In genomic region chr12:48615681-48616080, GRCh38 we compare ENCODE assay signal across 18 cellular contexts. TPM values are rescaled to one million over a fixed set of nuclear protein-coding genes. Genes with fewer than 3 reads are reported as not detected.
DNase-seq lines count a peak whose midpoint lies in the region; ATAC-seq and TF ChIP-seq lines count a peak whose summit lies in the region.
"Had no signal": no experiment of that assay in that cellular context is flagged by ENCODE, and none has a peak within 500 bp of the region (broad histone marks: within the 10 kb centered on the region; RNA-seq: fewer than 3 reads in every experiment).

No MANE protein-coding gene starts in this region.

- no peaks in the 10 kb centered on the region for H3K36me3 ChIP-seq in mammary epithelial cell (ENCODE audit: insufficient read depth, low read length)
- H3K36me3 ChIP-seq in mucosa of descending colon (ENCODE audit: low read depth), result no peaks in the 10 kb centered on the region
- no peaks in the 10 kb centered on the region for H3K36me3 ChIP-seq in GM23338 (ENCODE audit: insufficient read depth)
- H3K36me3 ChIP-seq: MG63 had no signal

- no peaks in the 10 kb centered on the region for H3F3A ChIP-seq in GM23338 (replicated peaks; ENCODE audit: low read depth)

- peaks cover 12% of the 10 kb centered on the region for H3K27me3 Mint-ChIP-seq in GM23338 (ENCODE audit: insufficient read depth, low read depth, poor library complexity)

- peak; percentile 17 for DNase-seq in A172 (ENCODE audit: low spot score)
- DNase-seq in H4 (ENCODE audit: low spot score), result peak; percentile 15
- peak; percentile 17 for DNase-seq in NCI-H226
- DNase-seq in mammary epithelial cell, result peak; percentile 35
- no peak for DNase-seq in mucosa of descending colon
- DNase-seq in DMS79 treated with DMSO at 0.1 percent for 48 hours (lab: John Stamatoyannopoulos, UW), result no peak
- DNase-seq in GM23338 (ENCODE audit: low spot score), result no peak
- DNase-seq in NCI-H1436 (lab: John Stamatoyannopoulos, UW), result no peak
- DNase-seq: Calu3; MG63; NCI-H1417 treated with DMSO at 0.1 percent for 48 hours; NCI-H2029 treated with DMSO at 0.1 percent for 48 hours; NCI-H524 treated with DMSO at 0.1 percent for 48 hours; NK-92 treated with Interleukin-12 subunit alpha and Interleukin-12 subunit beta, amount 100 ng/mL, for 24 hours; PC-9; SK-N-SH had no signal

- no peak overlapping the region for H3K9ac ChIP-seq in mammary epithelial cell (ENCODE audit: insufficient read depth, low read length)
- H3K9ac ChIP-seq: SK-N-SH had no signal

- H3K4me3 Mint-ChIP-seq in GM23338, result no peak overlapping the region

- no peak overlapping the region for H3K4me2 ChIP-seq in mammary epithelial cell (ENCODE audit: insufficient read depth, low read depth, low read length)
- no peak overlapping the region for H3K4me2 ChIP-seq in GM23338
- H3K4me2 ChIP-seq: PC-9, SK-N-SH had no signal

- no peak overlapping the region for H3K27ac ChIP-seq in mammary epithelial cell (ENCODE audit: insufficient read depth, low read depth, low read length)
- H3K27ac ChIP-seq in GM23338 (ENCODE audit: low read depth), result no peak overlapping the region
- H3K27ac ChIP-seq: PC-9 had no signal

- 87% methylated on average over 4 of the region's 4 CpGs for WGBS in mammary epithelial cell (ENCODE audit: low coverage, missing lambda C conversion rate)

- no peaks in the 10 kb centered on the region for H3K9me3 ChIP-seq in mammary epithelial cell (replicated peaks; ENCODE audit: insufficient read depth, low read length)
- H3K9me3 ChIP-seq in mucosa of descending colon, result peaks cover 4% of the 10 kb centered on the region

- H4K20me1 ChIP-seq in mammary epithelial cell (ENCODE audit: insufficient read depth, low read length) (no peaks in the 10 kb centered on the region), GM23338 (replicated peaks; ENCODE audit: insufficient read depth) (no peaks in the 10 kb centered on the region)

- BruUV-seq in mammary epithelial cell (replicated peaks; lab: Mats Ljungman, UMichigan), result no TSS peak

- no peak overlapping the region for H3K27ac Mint-ChIP-seq in GM23338

- no peaks in the 10 kb centered on the region for H3K4me1 Mint-ChIP-seq in GM23338

- intact Hi-C loops in mammary epithelial cell (cut with micrococcal nuclease) (loop anchor here (5.0 kb wide), 2 partner anchors 158 to 418 kb away; no protein-coding TSS in a partner anchor), mucosa of descending colon (cut with DNase I, micrococcal nuclease) (loop anchor here in 1 of 2 donors (5.0 kb wide), 1 partner anchor 73 kb away; no protein-coding TSS in a partner anchor)

- in situ Hi-C loops in mammary epithelial cell (cut with MboI; ENCODE audit: low sequenced_read_pairs in 2 of 2), result loop anchor here (5.0 to 25.0 kb wide), 2 partner anchors 73 to 428 kb away; partner anchors contain the start of gene CCDC184 (in 1 of the 2)

- no peak for ATAC-seq in mucosa of descending colon
- ATAC-seq in GM23338, result no peak

- H3K27me3 ChIP-seq in mammary epithelial cell (ENCODE audit: insufficient read depth, low read length) (no peaks in the 10 kb centered on the region), GM23338 (ENCODE audit: insufficient read depth) (no peaks in the 10 kb centered on the region)

- peaks cover 3% of the 10 kb centered on the region; the same call in 1 of the 3 replicates for H3K36me3 Mint-ChIP-seq in GM23338 (ENCODE audit: low read depth)

- CTCF ChIA-PET in mammary epithelial cell (lab: Charles Lee; ENCODE audit: low non-redundant PET), result no interaction called here

- TF ChIP-seq CTCF in mammary epithelial cell (conservative IDR thresholded peaks at IDR 0.05 in 1 of 2, IDR thresholded peaks at IDR 0.05 in 1 of 2; ENCODE audit: extremely low read depth in 1 of 2, insufficient read depth in 1 of 2, low read depth in 1 of 2, low read length in 2 of 2), result no peak
- no peak for TF ChIP-seq CTCF in mucosa of descending colon (IDR thresholded peaks at IDR 0.05)
- TF ChIP-seq CTCF in GM23338 (conservative IDR thresholded peaks at IDR 0.05; ENCODE audit: low read depth in 2 of 2), result no peak

- H3K79me2 ChIP-seq in mammary epithelial cell (ENCODE audit: insufficient read depth, low read length) (no peaks in the 10 kb centered on the region), GM23338 (replicated peaks; ENCODE audit: insufficient read depth) (no peaks in the 10 kb centered on the region)

- dilution Hi-C loops in mammary epithelial cell (cut with HindIII; ENCODE audit: low sequenced_read_pairs), result no loop called here

- no peaks in the 10 kb centered on the region for H3K4me1 ChIP-seq in mammary epithelial cell (ENCODE audit: insufficient read depth, low read length)
- H3K4me1 ChIP-seq in mucosa of descending colon (ENCODE audit: low read depth), result no peaks in the 10 kb centered on the region
- H3K4me1 ChIP-seq in GM23338 (ENCODE audit: insufficient read depth), result no peaks in the 10 kb centered on the region

- H2AFZ ChIP-seq in mammary epithelial cell (ENCODE audit: low read depth, low read length), result no peak overlapping the region
- no peak overlapping the region for H2AFZ ChIP-seq in GM23338
- H2AFZ ChIP-seq: PC-9 had no signal

- H3K9me2 ChIP-seq in GM23338 (ENCODE audit: insufficient read depth), result no peaks in the 10 kb centered on the region
- H3K9me2 ChIP-seq: SK-N-SH had no signal

- H3K4me3 ChIP-seq in mammary epithelial cell (replicated peaks in 1 of 3; ENCODE audit: insufficient read depth in 1 of 3, low read depth in 2 of 3, low read length in 3 of 3), result no peak overlapping the region
- no peak overlapping the region for H3K4me3 ChIP-seq in mucosa of descending colon
- H3K4me3 ChIP-seq in GM23338, result no peak overlapping the region
- H3K4me3 ChIP-seq: MG63, PC-9 had no signal

- peaks cover 35% of the 10 kb centered on the region for H3K9me3 Mint-ChIP-seq in GM23338

TF ChIP-seq in GM23338, 12 proteins besides CTCF, POLR2A, EP300 and RAD21:
- TF ChIP-seq CREB1 (CRISPR knock-in tag; IDR thresholded peaks at IDR 0.05; ENCODE audit: low read depth), result no peak

RNA-seq across cellular contexts. Expression of gene LALBA, which starts 45.8 kb away (rescaled TPM):
- not detected in 2 replicates for total RNA-seq in A172 (2014; rRNA removed; shearing (Covaris generic))
- total RNA-seq in H4 (2014; rRNA removed; shearing (Covaris generic)), result not detected in 2 replicates
- not detected for total RNA-seq in mammary epithelial cell
- not detected for polyA plus RNA-seq in mammary epithelial cell
- not detected for polyA minus RNA-seq in mammary epithelial cell
- total RNA-seq in mucosa of descending colon, result not detected
- not detected in 2 replicates for total RNA-seq in GM23338 (2014; rRNA removed; shearing (Covaris generic))
- polyA plus RNA-seq in GM23338 (2016; fragmentation: Nextera tagmentation; extraction: Ambion mirVana), result not detected in 2 replicates
- total RNA-seq: A673; Calu3; PC-9; T-helper 1 cell treated with Interleukin-12 subunit alpha and Interleukin-12 subunit beta and Interleukin-4 antibody, amounts not matched to agents 30 ng/mL and 1 ng/mL, for 36 hours had no signal
- polyA plus RNA-seq: SK-N-SH had no signal

Comparison
In these comparisons a context has a peak if more than half of its experiments do, and no peak if none do; other contexts are left out.
1. DNase-seq: peak in A172 (single experiment), H4 (single experiment), NCI-H226 (single experiment) and mammary epithelial cell (single experiment); none in mucosa of descending colon (0 of 3), DMS79 treated with DMSO at 0.1 percent for 48 hours (single experiment), GM23338 (single experiment) and NCI-H1436 (single experiment).